Comparison of ENCODE assay signal across 1 cellular context in genomic region chr15:68587769-68588385, GRCh38.
TF ChIP-seq lines count a peak whose summit lies in the region.

No MANE protein-coding gene starts in this region.

TF ChIP-seq in HepG2, 621 proteins besides CTCF, POLR2A, EP300 and RAD21:
- TF ChIP-seq ZNF768 (CRISPR knock-in tag; IDR thresholded peaks at IDR 0.05) (peak; percentile 77), FOSL1 (CRISPR knock-in tag; IDR thresholded peaks at IDR 0.05; ENCODE audit: borderline replicate concordance) (no peak)
TF ChIP-seq in HepG2: peak in this region for 1.
